In the genomic region with DNA sequence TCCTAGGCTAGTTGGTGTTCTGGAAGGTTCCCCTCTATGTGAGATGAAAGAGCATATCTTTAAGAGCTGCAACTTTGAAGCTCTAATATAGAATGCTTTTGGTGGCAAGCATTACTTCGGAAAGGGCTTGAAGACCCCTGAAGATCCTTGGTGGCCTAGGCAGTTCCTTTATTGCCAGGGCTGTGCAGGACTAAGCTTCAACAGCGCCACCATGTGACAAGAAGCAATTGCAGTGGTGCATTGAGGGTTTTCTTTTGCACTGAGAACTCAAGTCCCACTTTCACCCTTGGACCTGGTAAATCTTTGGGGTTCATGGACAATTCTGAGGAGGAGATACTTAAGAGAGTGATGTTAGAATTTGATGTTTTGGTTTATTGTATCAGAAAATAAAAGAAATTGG, we compare ENCODE assay signal across 1 cellular context.
TF ChIP-seq lines count a peak whose summit lies in the region.

No MANE protein-coding gene starts in this region.

TF ChIP-seq in GM23338, 12 proteins besides CTCF, POLR2A, EP300 and RAD21:
- TF ChIP-seq CREB1 (CRISPR knock-in tag; IDR thresholded peaks at IDR 0.05; ENCODE audit: low read depth) (no peak), JUNB (IDR thresholded peaks at IDR 0.05; ENCODE audit: unreplicated experiment) (no peak), ZNF331 (CRISPR knock-in tag; IDR thresholded peaks at IDR 0.05; ENCODE audit: low read depth) (no peak), POLR2AphosphoS5 (IDR thresholded peaks at IDR 0.05; ENCODE audit: low read depth) (no peak), EZH2 (IDR thresholded peaks at IDR 0.05; ENCODE audit: low read depth, unreplicated experiment) (no peak), STAT1 (IDR thresholded peaks at IDR 0.05; ENCODE audit: unreplicated experiment) (no peak), EZH2phosphoT487 (IDR thresholded peaks at IDR 0.05; ENCODE audit: unreplicated experiment) (no peak)
- TF ChIP-seq, protein P1, sequence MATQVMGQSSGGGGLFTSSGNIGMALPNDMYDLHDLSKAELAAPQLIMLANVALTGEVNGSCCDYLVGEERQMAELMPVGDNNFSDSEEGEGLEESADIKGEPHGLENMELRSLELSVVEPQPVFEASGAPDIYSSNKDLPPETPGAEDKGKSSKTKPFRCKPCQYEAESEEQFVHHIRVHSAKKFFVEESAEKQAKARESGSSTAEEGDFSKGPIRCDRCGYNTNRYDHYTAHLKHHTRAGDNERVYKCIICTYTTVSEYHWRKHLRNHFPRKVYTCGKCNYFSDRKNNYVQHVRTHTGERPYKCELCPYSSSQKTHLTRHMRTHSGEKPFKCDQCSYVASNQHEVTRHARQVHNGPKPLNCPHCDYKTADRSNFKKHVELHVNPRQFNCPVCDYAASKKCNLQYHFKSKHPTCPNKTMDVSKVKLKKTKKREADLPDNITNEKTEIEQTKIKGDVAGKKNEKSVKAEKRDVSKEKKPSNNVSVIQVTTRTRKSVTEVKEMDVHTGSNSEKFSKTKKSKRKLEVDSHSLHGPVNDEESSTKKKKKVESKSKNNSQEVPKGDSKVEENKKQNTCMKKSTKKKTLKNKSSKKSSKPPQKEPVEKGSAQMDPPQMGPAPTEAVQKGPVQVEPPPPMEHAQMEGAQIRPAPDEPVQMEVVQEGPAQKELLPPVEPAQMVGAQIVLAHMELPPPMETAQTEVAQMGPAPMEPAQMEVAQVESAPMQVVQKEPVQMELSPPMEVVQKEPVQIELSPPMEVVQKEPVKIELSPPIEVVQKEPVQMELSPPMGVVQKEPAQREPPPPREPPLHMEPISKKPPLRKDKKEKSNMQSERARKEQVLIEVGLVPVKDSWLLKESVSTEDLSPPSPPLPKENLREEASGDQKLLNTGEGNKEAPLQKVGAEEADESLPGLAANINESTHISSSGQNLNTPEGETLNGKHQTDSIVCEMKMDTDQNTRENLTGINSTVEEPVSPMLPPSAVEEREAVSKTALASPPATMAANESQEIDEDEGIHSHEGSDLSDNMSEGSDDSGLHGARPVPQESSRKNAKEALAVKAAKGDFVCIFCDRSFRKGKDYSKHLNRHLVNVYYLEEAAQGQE (IDR thresholded peaks at IDR 0.05; ENCODE audit: unreplicated experiment), result no peak
- TF ChIP-seq, protein P2, sequence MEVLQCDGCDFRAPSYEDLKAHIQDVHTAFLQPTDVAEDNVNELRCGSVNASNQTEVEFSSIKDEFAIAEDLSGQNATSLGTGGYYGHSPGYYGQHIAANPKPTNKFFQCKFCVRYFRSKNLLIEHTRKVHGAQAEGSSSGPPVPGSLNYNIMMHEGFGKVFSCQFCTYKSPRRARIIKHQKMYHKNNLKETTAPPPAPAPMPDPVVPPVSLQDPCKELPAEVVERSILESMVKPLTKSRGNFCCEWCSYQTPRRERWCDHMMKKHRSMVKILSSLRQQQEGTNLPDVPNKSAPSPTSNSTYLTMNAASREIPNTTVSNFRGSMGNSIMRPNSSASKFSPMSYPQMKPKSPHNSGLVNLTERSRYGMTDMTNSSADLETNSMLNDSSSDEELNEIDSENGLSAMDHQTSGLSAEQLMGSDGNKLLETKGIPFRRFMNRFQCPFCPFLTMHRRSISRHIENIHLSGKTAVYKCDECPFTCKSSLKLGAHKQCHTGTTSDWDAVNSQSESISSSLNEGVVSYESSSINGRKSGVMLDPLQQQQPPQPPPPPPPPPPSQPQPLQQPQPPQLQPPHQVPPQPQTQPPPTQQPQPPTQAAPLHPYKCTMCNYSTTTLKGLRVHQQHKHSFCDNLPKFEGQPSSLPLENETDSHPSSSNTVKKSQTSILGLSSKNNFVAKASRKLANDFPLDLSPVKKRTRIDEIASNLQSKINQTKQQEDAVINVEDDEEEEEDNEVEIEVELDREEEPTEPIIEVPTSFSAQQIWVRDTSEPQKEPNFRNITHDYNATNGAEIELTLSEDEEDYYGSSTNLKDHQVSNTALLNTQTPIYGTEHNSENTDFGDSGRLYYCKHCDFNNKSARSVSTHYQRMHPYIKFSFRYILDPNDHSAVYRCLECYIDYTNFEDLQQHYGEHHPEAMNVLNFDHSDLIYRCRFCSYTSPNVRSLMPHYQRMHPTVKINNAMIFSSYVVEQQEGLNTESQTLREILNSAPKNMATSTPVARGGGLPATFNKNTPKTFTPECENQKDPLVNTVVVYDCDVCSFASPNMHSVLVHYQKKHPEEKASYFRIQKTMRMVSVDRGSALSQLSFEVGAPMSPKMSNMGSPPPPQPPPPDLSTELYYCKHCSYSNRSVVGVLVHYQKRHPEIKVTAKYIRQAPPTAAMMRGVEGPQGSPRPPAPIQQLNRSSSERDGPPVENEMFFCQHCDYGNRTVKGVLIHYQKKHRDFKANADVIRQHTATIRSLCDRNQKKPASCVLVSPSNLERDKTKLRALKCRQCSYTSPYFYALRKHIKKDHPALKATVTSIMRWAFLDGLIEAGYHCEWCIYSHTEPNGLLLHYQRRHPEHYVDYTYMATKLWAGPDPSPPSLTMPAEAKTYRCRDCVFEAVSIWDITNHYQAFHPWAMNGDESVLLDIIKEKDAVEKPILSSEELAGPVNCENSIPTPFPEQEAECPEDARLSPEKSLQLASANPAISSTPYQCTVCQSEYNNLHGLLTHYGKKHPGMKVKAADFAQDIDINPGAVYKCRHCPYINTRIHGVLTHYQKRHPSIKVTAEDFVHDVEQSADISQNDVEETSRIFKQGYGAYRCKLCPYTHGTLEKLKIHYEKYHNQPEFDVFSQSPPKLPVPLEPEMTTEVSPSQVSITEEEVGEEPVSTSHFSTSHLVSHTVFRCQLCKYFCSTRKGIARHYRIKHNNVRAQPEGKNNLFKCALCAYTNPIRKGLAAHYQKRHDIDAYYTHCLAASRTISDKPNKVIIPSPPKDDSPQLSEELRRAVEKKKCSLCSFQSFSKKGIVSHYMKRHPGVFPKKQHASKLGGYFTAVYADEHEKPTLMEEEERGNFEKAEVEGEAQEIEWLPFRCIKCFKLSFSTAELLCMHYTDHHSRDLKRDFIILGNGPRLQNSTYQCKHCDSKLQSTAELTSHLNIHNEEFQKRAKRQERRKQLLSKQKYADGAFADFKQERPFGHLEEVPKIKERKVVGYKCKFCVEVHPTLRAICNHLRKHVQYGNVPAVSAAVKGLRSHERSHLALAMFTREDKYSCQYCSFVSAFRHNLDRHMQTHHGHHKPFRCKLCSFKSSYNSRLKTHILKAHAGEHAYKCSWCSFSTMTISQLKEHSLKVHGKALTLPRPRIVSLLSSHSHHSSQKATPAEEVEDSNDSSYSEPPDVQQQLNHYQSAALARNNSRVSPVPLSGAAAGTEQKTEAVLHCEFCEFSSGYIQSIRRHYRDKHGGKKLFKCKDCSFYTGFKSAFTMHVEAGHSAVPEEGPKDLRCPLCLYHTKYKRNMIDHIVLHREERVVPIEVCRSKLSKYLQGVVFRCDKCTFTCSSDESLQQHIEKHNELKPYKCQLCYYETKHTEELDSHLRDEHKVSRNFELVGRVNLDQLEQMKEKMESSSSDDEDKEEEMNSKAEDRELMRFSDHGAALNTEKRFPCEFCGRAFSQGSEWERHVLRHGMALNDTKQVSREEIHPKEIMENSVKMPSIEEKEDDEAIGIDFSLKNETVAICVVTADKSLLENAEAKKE (CRISPR knock-in tag; IDR thresholded peaks at IDR 0.05), result no peak
